23 cellular contexts compared by ENCODE assay signal in genomic region chr5:91007780-91008402, GRCh38.
DNase-seq lines count a peak whose midpoint lies in the region; ATAC-seq, FAIRE-seq and TF ChIP-seq lines count a peak whose summit lies in the region.
"Had no signal": no experiment of that assay in that cellular context is flagged by ENCODE, and none has a peak within 500 bp of the region (broad histone marks: within the 10 kb centered on the region; RNA-seq: fewer than 3 reads in every experiment).

No MANE protein-coding gene starts in this region.

- no peak overlapping the region for H3K4me3 Mint-ChIP-seq in WTC11
- H3K4me3 Mint-ChIP-seq: B cell, IgD-negative memory B cell, T-cell had no signal

- H3K27ac ChIP-seq in PC-3 (ENCODE audit: low read length), result no peak overlapping the region
- H3K27ac ChIP-seq: KMS-11, RWPE1 had no signal

- H3K4me2 ChIP-seq in PC-3 (ENCODE audit: low read length), result no peak overlapping the region
- H3K4me2 ChIP-seq: KMS-11 had no signal

- H3K4me1 Mint-ChIP-seq in WTC11, result no peaks in the 10 kb centered on the region
- H3K4me1 Mint-ChIP-seq: B cell, IgD-negative memory B cell, T-cell had no signal

- no peaks in the 10 kb centered on the region for H3K36me3 ChIP-seq in PC-3 (ENCODE audit: low read depth, low read length)

- H2AFZ ChIP-seq in PC-3 (ENCODE audit: low read length), result no peak overlapping the region

- peaks cover 2% of the 10 kb centered on the region for H3K9me3 Mint-ChIP-seq in WTC11

- H3K9me2 ChIP-seq in PC-3 (replicated peaks; ENCODE audit: low read length), result no peaks in the 10 kb centered on the region

- intact Hi-C loops in PC-3 (cut with micrococcal nuclease), result no loop called here

- CTCF ChIA-PET in PC-3 (lab: Charles Lee) (no interaction called here), WTC11 (lab: Charles Lee) (no interaction called here)

- H3K27ac Mint-ChIP-seq in WTC11, result no peak overlapping the region
- H3K27ac Mint-ChIP-seq: B cell, IgD-negative memory B cell, T-cell had no signal

- no peaks in the 10 kb centered on the region for H3K9me3 ChIP-seq in PC-3 (ENCODE audit: low read length)

- H3K4me1 ChIP-seq in PC-3 (ENCODE audit: insufficient read depth, low read length), result no peaks in the 10 kb centered on the region

- H3K79me2 ChIP-seq in PC-3 (ENCODE audit: low read length), result no peaks in the 10 kb centered on the region

- no peak for FAIRE-seq in H54 (lab: Jason Lieb, UNC)
- FAIRE-seq: G401.6 had no signal

- no TSS peak for BruUV-seq in PC-3 (replicated peaks; lab: Mats Ljungman, UMichigan)

- H3K27me3 ChIP-seq in PC-3 (ENCODE audit: low read length), result no peaks in the 10 kb centered on the region

- peak; percentile 71 for ATAC-seq in PC-3
- ATAC-seq in WTC11, result no peak
- ATAC-seq in GM19463 (IDR thresholded peaks at IDR 0.05; ENCODE audit: unreplicated experiment), result no peak
- ATAC-seq: Panc1, T-cell had no signal

- no peaks in the 10 kb centered on the region for H4K20me1 ChIP-seq in PC-3 (ENCODE audit: low read length)

- POLR2A ChIA-PET in PC-3 (lab: Charles Lee; ENCODE audit: unreplicated experiment) (no interaction called here), WTC11 (lab: Charles Lee) (no interaction called here)

- H3K36me3 Mint-ChIP-seq in WTC11, result peaks cover 2% of the 10 kb centered on the region
- H3K36me3 Mint-ChIP-seq: IgD-negative memory B cell, T-cell had no signal

- no peaks in the 10 kb centered on the region for H3F3A ChIP-seq in PC-3 (ENCODE audit: low read length, unreplicated experiment)

- H3K27me3 Mint-ChIP-seq in WTC11 (ENCODE audit: low read depth), result no peaks in the 10 kb centered on the region
- H3K27me3 Mint-ChIP-seq: IgD-negative memory B cell had no signal

- no peak overlapping the region for H3K4me3 ChIP-seq in PC-3 (ENCODE audit: low read length)

- H3K9ac ChIP-seq in PC-3 (ENCODE audit: low read length), result no peak overlapping the region
- H3K9ac ChIP-seq: KMS-11 had no signal

- TF ChIP-seq CTCF in PC-3 (conservative IDR thresholded peaks at IDR 0.05; ENCODE audit: low read depth, low read length), result no peak
- TF ChIP-seq CTCF in WTC11 (IDR thresholded peaks at IDR 0.05), result no peak

- no peak for TF ChIP-seq POLR2A in H54 (IDR thresholded peaks at IDR 0.05; ENCODE audit: low read depth, low read length)

- DNase-seq in DMS53 (lab: John Stamatoyannopoulos, UW) (peak; percentile 72), PC-3 (no peak), kidney tubule cell (ENCODE audit: low spot score) (peak; percentile 45), renal cortical epithelial cell (ENCODE audit: low read depth) (peak; percentile 29), WTC11 (ENCODE audit: low spot score) (no peak), C1 segment of cervical spinal cord (lab: John Stamatoyannopoulos, UW) (no peak), H54 (ENCODE audit: insufficient read length, low spot score) (no peak)
- DNase-seq: NCI-H1092 treated with DMSO at 0.1 percent for 48 hours, NCI-H1436, NCI-H187, NCI-H2081 treated with DMSO at 0.1 percent for 48 hours, NCI-H2171, NCI-H226, NCI-H510A, SHP77, T-cell had no signal

TF ChIP-seq in WTC11, 78 proteins besides CTCF, POLR2A, EP300 and RAD21:
- TF ChIP-seq TCF7 (CRISPR knock-in tag; IDR thresholded peaks at IDR 0.05; ENCODE audit: low read depth), result no peak
- TF ChIP-seq GTF2I (CRISPR knock-in tag; conservative IDR thresholded peaks at IDR 0.05), result no peak
- TF ChIP-seq ZNF317 (CRISPR knock-in tag; IDR thresholded peaks at IDR 0.05; ENCODE audit: borderline replicate concordance, low read depth), result no peak
- no peak for TF ChIP-seq HMGXB4 (CRISPR knock-in tag; IDR thresholded peaks at IDR 0.05)
- TF ChIP-seq NFE2L1 (CRISPR knock-in tag; IDR thresholded peaks at IDR 0.05), result no peak
- TF ChIP-seq ZSCAN18 (CRISPR knock-in tag; IDR thresholded peaks at IDR 0.05), result no peak
- TF ChIP-seq E2F5 (CRISPR knock-in tag; IDR thresholded peaks at IDR 0.05), result no peak
- TF ChIP-seq GRHL2 (CRISPR knock-in tag; IDR thresholded peaks at IDR 0.05; ENCODE audit: insufficient replicate concordance, severe bottlenecking), result no peak
- TF ChIP-seq ZNF416 (CRISPR knock-in tag; IDR thresholded peaks at IDR 0.05), result no peak
- no peak for TF ChIP-seq IRF1 (CRISPR knock-in tag; IDR thresholded peaks at IDR 0.05)
- no peak for TF ChIP-seq PREB (CRISPR knock-in tag; IDR thresholded peaks at IDR 0.05; ENCODE audit: borderline replicate concordance)
- TF ChIP-seq ZNF396 (CRISPR knock-in tag; IDR thresholded peaks at IDR 0.05; ENCODE audit: borderline replicate concordance), result no peak
- TF ChIP-seq OVOL2 (CRISPR knock-in tag; IDR thresholded peaks at IDR 0.05; ENCODE audit: borderline replicate concordance), result no peak
- TF ChIP-seq PRRX2 (CRISPR knock-in tag; IDR thresholded peaks at IDR 0.05), result no peak
- no peak for TF ChIP-seq ZNF121 (CRISPR knock-in tag; IDR thresholded peaks at IDR 0.05)
- no peak for TF ChIP-seq FOXP1 (CRISPR knock-in tag; IDR thresholded peaks at IDR 0.05; ENCODE audit: borderline replicate concordance)
- no peak for TF ChIP-seq CBFB (CRISPR knock-in tag; IDR thresholded peaks at IDR 0.05; ENCODE audit: low read depth)
- no peak for TF ChIP-seq TEAD1 (CRISPR knock-in tag; IDR thresholded peaks at IDR 0.05)
- TF ChIP-seq USF2 (CRISPR knock-in tag; IDR thresholded peaks at IDR 0.05), result no peak

Comparison
In these comparisons a context has a peak if more than half of its experiments do, and no peak if none do; other contexts are left out.
1. DNase-seq: peak in DMS53 (single experiment), kidney tubule cell (single experiment) and renal cortical epithelial cell (single experiment); none in PC-3 (single experiment), WTC11 (single experiment), C1 segment of cervical spinal cord (0 of 14) and H54 (single experiment).